Comparison of ENCODE assay signal across 10 cellular contexts in genomic region chr1:193539731-193540459, GRCh38.
DNase-seq lines count a peak whose midpoint lies in the region; ATAC-seq and TF ChIP-seq lines count a peak whose summit lies in the region.
"Had no signal": no experiment of that assay in that cellular context is flagged by ENCODE, and none has a peak within 500 bp of the region (broad histone marks: within the 10 kb centered on the region; RNA-seq: fewer than 3 reads in every experiment).

No MANE protein-coding gene starts in this region.

- H3K4me1 ChIP-seq in OCI-LY3 (ENCODE audit: low read length) (peaks cover 50% of the 10 kb centered on the region), colonic mucosa (no peaks in the 10 kb centered on the region)

- H3K27me3 ChIP-seq in OCI-LY3 (ENCODE audit: low read depth, low read length) (no peaks in the 10 kb centered on the region), colonic mucosa (no peaks in the 10 kb centered on the region)

- peak overlapping the region; percentile 87 to 88 for H3K27ac Mint-ChIP-seq in natural killer cell treated with Interleukin-12 subunit alpha and Interleukin-12 subunit beta and Interleukin-15 and Interleukin-18, amount 100 ng/mL, for 72 hours

- intact Hi-C loops in colonic mucosa (cut with DNase I): loop anchor here (10.0 kb wide), 1 partner anchor 115 kb away; no protein-coding TSS in a partner anchor

- H3K36me3 Mint-ChIP-seq in natural killer cell treated with Interleukin-12 subunit alpha and Interleukin-12 subunit beta and Interleukin-15 and Interleukin-18, amount 100 ng/mL, for 72 hours: no peaks in the 10 kb centered on the region

- peak overlapping the region; percentile 43 for H3K9ac ChIP-seq in OCI-LY3 (ENCODE audit: low read length)
- no peak overlapping the region for H3K9ac ChIP-seq in colonic mucosa (ENCODE audit: low read depth in 2 of 2, low read length in 2 of 2)

- H3K4me3 ChIP-seq in OCI-LY3 (ENCODE audit: low read length): peak overlapping the region; percentile 64
- H3K4me3 ChIP-seq in colonic mucosa: no peak overlapping the region

- no peaks in the 10 kb centered on the region for H3K27me3 Mint-ChIP-seq in natural killer cell treated with Interleukin-12 subunit alpha and Interleukin-12 subunit beta and Interleukin-15 and Interleukin-18, amount 100 ng/mL, for 72 hours

- H4K20me1 ChIP-seq in OCI-LY3 (ENCODE audit: insufficient read depth, low read length): no peaks in the 10 kb centered on the region

- no peaks in the 10 kb centered on the region for H3K79me2 ChIP-seq in OCI-LY3 (ENCODE audit: low read length)

- 0 out of 2 replicates have a peak, but pooled peaks cover 6% of the 10 kb centered on the region for H3K9me3 ChIP-seq in OCI-LY3 (ENCODE audit: insufficient read depth, low read length)
- H3K9me3 ChIP-seq in colonic mucosa: no peaks in the 10 kb centered on the region

- H3K9me3 Mint-ChIP-seq in natural killer cell treated with Interleukin-12 subunit alpha and Interleukin-12 subunit beta and Interleukin-15 and Interleukin-18, amount 100 ng/mL, for 72 hours: peaks cover 4% of the 10 kb centered on the region

- peak overlapping the region; percentile 85 for H3K4me3 Mint-ChIP-seq in natural killer cell treated with Interleukin-12 subunit alpha and Interleukin-12 subunit beta and Interleukin-15 and Interleukin-18, amount 100 ng/mL, for 72 hours

- H2AFZ ChIP-seq in OCI-LY3 (ENCODE audit: low read depth, low read length): peak overlapping the region; percentile 87

- TF ChIP-seq CTCF in OCI-LY3 (IDR thresholded peaks at IDR 0.05; ENCODE audit: low read depth, low read length) (no peak), colonic mucosa (IDR thresholded peaks at IDR 0.05) (no peak)

- ATAC-seq in GM18907 (IDR thresholded peaks at IDR 0.05; ENCODE audit: unreplicated experiment) (peak; percentile 74), HG02642 (IDR thresholded peaks at IDR 0.05; ENCODE audit: poor library complexity, unreplicated experiment) (peak; percentile 70)
- ATAC-seq in natural killer cell treated with Interleukin-12 subunit alpha and Interleukin-12 subunit beta and Interleukin-15 and Interleukin-18, amount 100 ng/mL, for 72 hours: peak; percentile 61 to 69
- ATAC-seq: PC-3 had no signal

- H3K36me3 ChIP-seq in OCI-LY3 (replicated peaks; ENCODE audit: low read depth, low read length) (peaks cover 12% of the 10 kb centered on the region), colonic mucosa (no peaks in the 10 kb centered on the region)

- H3K27ac ChIP-seq in OCI-LY3 (ENCODE audit: low read length): peak overlapping the region; percentile 59
- H3K27ac ChIP-seq in colonic mucosa: no peak overlapping the region

- peak overlapping the region; percentile 84 for H3K4me2 ChIP-seq in OCI-LY3 (ENCODE audit: low read length)

- peaks cover 28 to 51% of the 10 kb centered on the region in 2 donors for H3K4me1 Mint-ChIP-seq in natural killer cell treated with Interleukin-12 subunit alpha and Interleukin-12 subunit beta and Interleukin-15 and Interleukin-18, amount 100 ng/mL, for 72 hours (ENCODE audit: low read depth in 2 of 2)

- DNase-seq in natural killer cell treated with Interleukin-12 subunit alpha and Interleukin-12 subunit beta and Interleukin-15 and Interleukin-18, amount 100 ng/mL, for 72 hours (ENCODE audit: low spot score): no peak
- DNase-seq in NCI-H510A (lab: John Stamatoyannopoulos, UW) (no peak), GM19240 (ENCODE audit: insufficient read length, low spot score) (no peak), colonic mucosa (no peak), NCI-H1417 treated with DMSO at 0.1 percent for 48 hours (lab: John Stamatoyannopoulos, UW) (no peak)
- DNase-seq: amygdala, PC-3 had no signal
